In genomic region chr12:84689638-84690037, GRCh38 we compare ENCODE assay signal across 26 cellular contexts.
DNase-seq lines count a peak whose midpoint lies in the region; ATAC-seq and TF ChIP-seq lines count a peak whose summit lies in the region.
"Had no signal": no experiment of that assay in that cellular context is flagged by ENCODE, and none has a peak within 500 bp of the region (broad histone marks: within the 10 kb centered on the region; RNA-seq: fewer than 3 reads in every experiment).

No MANE protein-coding gene starts in this region.

- H3K9me3 ChIP-seq in iPS-18a (ENCODE audit: control insufficient read depth, low read depth, low read length) (no peaks in the 10 kb centered on the region), testis (no peaks in the 10 kb centered on the region)
- H3K9me3 ChIP-seq: thyroid gland had no signal

- intact Hi-C loops in testis (cut with DNase I; ENCODE audit: low total_unique reads) = no loop called here

- peaks cover 12% of the 10 kb centered on the region for H3K36me3 Mint-ChIP-seq in WTC11
- no peaks in the 10 kb centered on the region for H3K36me3 Mint-ChIP-seq in activated naive CD4-positive, alpha-beta T cell treated with anti-CD3 and anti-CD28 coated beads, Interleukin-2, amount 50 U/mL, for 72 hours
- H3K36me3 Mint-ChIP-seq: activated naive CD4-positive, alpha-beta T cell treated with anti-CD3 and anti-CD28 coated beads, Interleukin-2, amount 10 ng/mL, durations not matched to agents 7 days and 5 days; CD14-positive monocyte; memory B cell; naive B cell had no signal

- peak overlapping the region; percentile 87 for H3K4me3 Mint-ChIP-seq in WTC11
- H3K4me3 Mint-ChIP-seq: activated naive CD4-positive, alpha-beta T cell treated with anti-CD3 and anti-CD28 coated beads, Interleukin-2, amount 10 ng/mL, durations not matched to agents 7 days and 5 days; activated T-helper 1 cell treated with anti-CD3 and anti-CD28 coated beads, Interleukin-12 subunit alpha, Interleukin-12 subunit beta, Interleukin-2, Interleukin-4 antibody, amounts not matched to agents 30 ng/mL and 10 ng/mL and 1 ng/mL, durations not matched to agents 14 hours and 24 hours and 36 hours; CD14-positive monocyte; memory B cell; naive B cell had no signal

- peak overlapping the region; percentile 92 for H3K27ac Mint-ChIP-seq in WTC11
- no peak overlapping the region for H3K27ac Mint-ChIP-seq in activated naive CD4-positive, alpha-beta T cell treated with anti-CD3 and anti-CD28 coated beads, Interleukin-2, amount 50 U/mL, for 72 hours
- H3K27ac Mint-ChIP-seq: activated naive CD4-positive, alpha-beta T cell treated with anti-CD3 and anti-CD28 coated beads, Interleukin-2, amount 10 ng/mL, durations not matched to agents 7 days and 5 days; activated T-helper 1 cell treated with anti-CD3 and anti-CD28 coated beads, Interleukin-12 subunit alpha, Interleukin-12 subunit beta, Interleukin-2, Interleukin-4 antibody, amounts not matched to agents 30 ng/mL and 10 ng/mL and 1 ng/mL, durations not matched to agents 14 hours and 24 hours and 36 hours; CD14-positive monocyte; memory B cell; naive B cell had no signal

- H3K4me1 ChIP-seq in iPS-18a (ENCODE audit: control insufficient read depth, low read depth, low read length) = peaks cover 32% of the 10 kb centered on the region
- H3K4me1 ChIP-seq in testis = no peaks in the 10 kb centered on the region
- H3K4me1 ChIP-seq: thyroid gland had no signal

- H3K36me3 ChIP-seq in iPS-18a (ENCODE audit: control insufficient read depth, low read depth, low read length) (no peaks in the 10 kb centered on the region), testis (ENCODE audit: low read depth, missing control alignments) (no peaks in the 10 kb centered on the region)
- H3K36me3 ChIP-seq: brain microvascular endothelial cell, thyroid gland had no signal

- no peaks in the 10 kb centered on the region for H3K27me3 Mint-ChIP-seq in WTC11 (ENCODE audit: low read depth)
- H3K27me3 Mint-ChIP-seq: activated naive CD4-positive, alpha-beta T cell treated with anti-CD3 and anti-CD28 coated beads, Interleukin-2, amount 10 ng/mL, durations not matched to agents 7 days and 5 days; memory B cell; naive B cell had no signal

- TF ChIP-seq CTCF in WTC11 (IDR thresholded peaks at IDR 0.05) (no peak), testis (IDR thresholded peaks at IDR 0.05) (no peak)

- H3K4me1 Mint-ChIP-seq in WTC11 = peaks cover 64% of the 10 kb centered on the region
- H3K4me1 Mint-ChIP-seq: activated naive CD4-positive, alpha-beta T cell treated with anti-CD3 and anti-CD28 coated beads, Interleukin-2, amount 10 ng/mL, durations not matched to agents 7 days and 5 days; CD14-positive monocyte; memory B cell; naive B cell had no signal

- peak; percentile 85 for ATAC-seq in WTC11
- ATAC-seq in activated naive CD4-positive, alpha-beta T cell treated with anti-CD3 and anti-CD28 coated beads, Interleukin-2, amount 50 U/mL, for 72 hours = no peak
- ATAC-seq: left lobe of liver; stimulated activated naive CD8-positive, alpha-beta T cell treated with anti-CD3 and anti-CD28 coated beads, Interleukin-15, Interleukin-2, amounts not matched to agents 100 U/mL and 50 U/mL, for 24 hours had no signal

- CTCF ChIA-PET in WTC11 (lab: Charles Lee) = interaction anchor here (0.6 kb wide), 1 partner anchor 462 kb away, joined by 4 read pairs; no protein-coding TSS in a partner anchor

- H3K9ac ChIP-seq in iPS-18a (ENCODE audit: low read length) = no peak overlapping the region

- no peaks in the 10 kb centered on the region for H3K27me3 ChIP-seq in iPS-18a (ENCODE audit: control insufficient read depth, insufficient read depth, low read length)
- H3K27me3 ChIP-seq in testis = no peaks in the 10 kb centered on the region
- H3K27me3 ChIP-seq: brain microvascular endothelial cell, thyroid gland had no signal

- H3K27ac ChIP-seq in iPS-18a (ENCODE audit: low read length) (peak overlapping the region; percentile 13), testis (no peak overlapping the region)
- H3K27ac ChIP-seq: 22Rv1, brain microvascular endothelial cell, thyroid gland had no signal

- 49 to 60% methylated on average over 8 to 9 of the region's 9 CpGs for WGBS in testis, 2 donors

- no peak overlapping the region for H3K4me3 ChIP-seq in iPS-18a (ENCODE audit: low read length)
- no peak overlapping the region for H3K4me3 ChIP-seq in testis
- H3K4me3 ChIP-seq: thyroid gland had no signal

- peak; percentile 44 for DNase-seq in DMS53 (lab: John Stamatoyannopoulos, UW)
- DNase-seq in DMS53 treated with DMSO at 0.1 percent for 48 hours (lab: John Stamatoyannopoulos, UW; ENCODE audit: unreplicated experiment) = no peak
- peak; percentile 49 for DNase-seq in WTC11 (ENCODE audit: low spot score)
- peak; percentile 22 for DNase-seq in testis
- DNase-seq in NCI-H2081 treated with DMSO at 0.1 percent for 48 hours (lab: John Stamatoyannopoulos, UW) = no peak
- DNase-seq in activated naive CD4-positive, alpha-beta T cell treated with anti-CD3 and anti-CD28 coated beads, Interleukin-2, amount 50 U/mL, for 72 hours (ENCODE audit: low spot score in 2 of 2) = no peak
- no peak for DNase-seq in NCI-H2196 (lab: John Stamatoyannopoulos, UW; ENCODE audit: unreplicated experiment)
- DNase-seq: activated CD4-positive, alpha-beta T cell treated with anti-CD3 and anti-CD28 coated beads, Interleukin-2, amount 50 U/mL, for 4 hours; activated CD4-positive, CD25-positive, alpha-beta regulatory T cell; activated naive CD4-positive, alpha-beta T cell treated with anti-CD3 and anti-CD28 coated beads, Interleukin-2, amount 10 ng/mL, durations not matched to agents 7 days and 5 days; amniotic stem cell; brain microvascular endothelial cell; EL; KBM-7; naive B cell; NCI-H82; occipital lobe; stimulated activated naive CD8-positive, alpha-beta T cell treated with anti-CD3 and anti-CD28 coated beads, Interleukin-15, Interleukin-2, amounts not matched to agents 100 U/mL and 50 U/mL, for 24 hours; T-helper 1 cell; thyroid gland had no signal

- POLR2A ChIA-PET in WTC11 (lab: Charles Lee) = no interaction called here

- no peak for TF ChIP-seq POLR2A in testis (IDR thresholded peaks at IDR 0.05)

- H3K9me3 Mint-ChIP-seq in WTC11 = peaks cover 3% of the 10 kb centered on the region; the same call in 1 of the 2 replicates
- H3K9me3 Mint-ChIP-seq in activated naive CD4-positive, alpha-beta T cell treated with anti-CD3 and anti-CD28 coated beads, Interleukin-2, amount 50 U/mL, for 72 hours = peaks cover 1 to 7% of the 10 kb centered on the region in 2 donors
- H3K9me3 Mint-ChIP-seq: activated naive CD4-positive, alpha-beta T cell treated with anti-CD3 and anti-CD28 coated beads, Interleukin-2, amount 10 ng/mL, durations not matched to agents 7 days and 5 days; activated T-helper 1 cell treated with anti-CD3 and anti-CD28 coated beads, Interleukin-12 subunit alpha, Interleukin-12 subunit beta, Interleukin-2, Interleukin-4 antibody, amounts not matched to agents 30 ng/mL and 10 ng/mL and 1 ng/mL, durations not matched to agents 14 hours and 24 hours and 36 hours; memory B cell had no signal

TF ChIP-seq in WTC11, 78 proteins besides CTCF, POLR2A, EP300 and RAD21:
- TF ChIP-seq SP1 (CRISPR knock-in tag; conservative IDR thresholded peaks at IDR 0.05) (0 out of 2 replicates have a peak, but pooled peaks have one; percentile 17), USF2 (CRISPR knock-in tag; IDR thresholded peaks at IDR 0.05) (no peak)
TF ChIP-seq in WTC11: peak in this region for 1.

Comparison
In these comparisons a context has a peak if more than half of its experiments do, and no peak if none do; other contexts are left out.
1. DNase-seq: peak in DMS53 (single experiment), WTC11 (single experiment) and testis (single experiment); none in DMS53 treated with DMSO at 0.1 percent for 48 hours (single experiment), NCI-H2081 treated with DMSO at 0.1 percent for 48 hours (single experiment), activated naive CD4-positive, alpha-beta T cell treated with anti-CD3 and anti-CD28 coated beads, Interleukin-2, amount 50 U/mL, for 72 hours (0 of 2) and NCI-H2196 (single experiment).